16 cellular contexts compared by ENCODE assay signal in the genomic region with DNA sequence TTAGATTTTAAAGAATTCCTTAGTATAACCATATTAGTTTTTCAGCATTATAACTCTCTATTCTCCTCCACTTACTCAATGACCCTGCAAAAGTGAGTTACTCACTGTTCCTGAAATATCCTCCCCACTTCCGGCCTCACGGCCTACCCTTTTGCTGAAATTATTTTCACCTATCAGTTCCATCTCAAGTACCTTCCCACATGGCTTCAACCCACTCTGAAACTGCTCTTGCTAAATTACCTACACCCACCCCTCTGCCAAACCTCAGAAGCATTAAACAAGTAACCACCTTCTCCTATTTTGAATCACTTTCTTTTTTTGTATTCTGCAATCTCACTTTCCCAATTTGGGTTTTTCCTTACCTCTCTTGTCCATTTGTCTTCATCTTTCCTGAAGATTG. TPM values are rescaled to one million over a fixed set of nuclear protein-coding genes. Genes with fewer than 3 reads are reported as not detected.
DNase-seq lines count a peak whose midpoint lies in the region; ATAC-seq and TF ChIP-seq lines count a peak whose summit lies in the region.
"Had no signal": no experiment of that assay in that cellular context is flagged by ENCODE, and none has a peak within 500 bp of the region (broad histone marks: within the 10 kb centered on the region; RNA-seq: fewer than 3 reads in every experiment).

No MANE protein-coding gene starts in this region.

- 76 to 96% methylated on average over 2 of the region's 2 CpGs for WGBS in gastroesophageal sphincter (ENCODE audit: low coverage in 1 of 2), 2 donors

- no peak for TF ChIP-seq CTCF in gastroesophageal sphincter (IDR thresholded peaks at IDR 0.05)

- H3K27me3 ChIP-seq in gastroesophageal sphincter, result no peaks in the 10 kb centered on the region
- H3K27me3 ChIP-seq: neutrophil had no signal

- ATAC-seq in GM18499 (IDR thresholded peaks at IDR 0.05; ENCODE audit: insufficient read depth, unreplicated experiment), result peak; percentile 78
- ATAC-seq in HG02798 (IDR thresholded peaks at IDR 0.05; ENCODE audit: poor library complexity, unreplicated experiment), result peak; percentile 69
- ATAC-seq in gastroesophageal sphincter, result no peak
- ATAC-seq in HG02588 (IDR thresholded peaks at IDR 0.05; ENCODE audit: unreplicated experiment), result no peak
- ATAC-seq: HepG2 had no signal

- TF ChIP-seq EP300 in gastroesophageal sphincter (IDR thresholded peaks at IDR 0.05), result no peak

- H3K4me1 ChIP-seq in gastroesophageal sphincter, result no peaks in the 10 kb centered on the region

- no peaks in the 10 kb centered on the region for H3K9me3 ChIP-seq in gastroesophageal sphincter
- H3K9me3 ChIP-seq: neutrophil had no signal

- H3K4me3 ChIP-seq in gastroesophageal sphincter, result no peak overlapping the region

- TF ChIP-seq POLR2A in gastroesophageal sphincter (IDR thresholded peaks at IDR 0.05), result no peak

- no peak overlapping the region for H3K27ac ChIP-seq in gastroesophageal sphincter
- H3K27ac ChIP-seq: neutrophil, VCaP had no signal

- H3K36me3 ChIP-seq in gastroesophageal sphincter, result no peaks in the 10 kb centered on the region
- H3K36me3 ChIP-seq: neutrophil had no signal

- DNase-seq in GM19240 (ENCODE audit: insufficient read length, low spot score), result peak; percentile 1
- peak; percentile 10 for DNase-seq in MV-4-11 (lab: John Stamatoyannopoulos, UW)
- no peak for DNase-seq in cerebellum (ENCODE audit: low spot score)
- DNase-seq: activated T-cell treated with anti-CD3 and anti-CD28 coated beads, Interleukin-2, amount 50 U/mL, for 24 hours; CD4-positive, CD25-positive, alpha-beta regulatory T cell; NCI-H1694 treated with DMSO at 0.1 percent for 48 hours; NCI-H69; SHP77 had no signal

RNA-seq across cellular contexts. Expression of a gene that starts 37.7 kb away (rescaled TPM):
- total RNA-seq in gastroesophageal sphincter, result not detected
- not detected for total RNA-seq in cerebellum
- total RNA-seq: CD4-positive, CD25-positive, alpha-beta regulatory T cell; HepG2; temporal lobe had no signal

RNA-seq across cellular contexts. Expression of a gene that starts 52.7 kb away (rescaled TPM):
- total RNA-seq in gastroesophageal sphincter (not detected), cerebellum (not detected)
- total RNA-seq: CD4-positive, CD25-positive, alpha-beta regulatory T cell; HepG2; temporal lobe had no signal

Comparison
In these comparisons a context has a peak if more than half of its experiments do, and no peak if none do; other contexts are left out.
1. ATAC-seq: peak in GM18499 (single experiment) and HG02798 (single experiment); none in gastroesophageal sphincter (single experiment) and HG02588 (single experiment).